ENCODE assay signal across 19 cellular contexts in genomic region chr12:64707362-64707761, GRCh38.
"Had no signal": no experiment of that assay in that cellular context is flagged by ENCODE, and none has a peak within 500 bp of the region (broad histone marks: within the 10 kb centered on the region; RNA-seq: fewer than 3 reads in every experiment).

No MANE protein-coding gene starts in this region.

- H3K9me3 ChIP-seq: colonic mucosa, heart left ventricle, testis, tibial nerve had no signal

- H3K9ac ChIP-seq: parathyroid adenoma had no signal

- H3K27ac ChIP-seq: colonic mucosa, heart left ventricle, parathyroid adenoma, skin epidermis, testis, tibial nerve had no signal

- H3K27me3 ChIP-seq: colonic mucosa, heart left ventricle, testis, tibial nerve had no signal

- H2AFZ ChIP-seq: parathyroid adenoma had no signal

- H3K79me2 ChIP-seq: parathyroid adenoma had no signal

- H3K4me3 ChIP-seq: colonic mucosa, heart left ventricle, skin epidermis, testis, tibial nerve had no signal

- ATAC-seq: heart left ventricle; left colon; left ventricle myocardium superior; natural killer cell; sciatic nerve; stimulated activated naive B cell treated with anti-CD40 and anti-IgM and Interleukin-4, amounts not matched to agents 10 μg/mL and 1 μg/mL and 100 μg/mL, for 72 hours; stimulated activated naive CD8-positive, alpha-beta T cell treated with anti-CD3 and anti-CD28 coated beads, Interleukin-15, amount 100 ng/mL, for 72 hours had no signal

- DNase-seq: cerebellar nuclear complex; colonic mucosa; dermis blood vessel endothelial cell; erythroblast; foreskin melanocyte; heart left ventricle; hippocampal formation; left colon; left ventricle myocardium superior; natural killer cell; stimulated activated CD4-positive, alpha-beta T cell treated with anti-CD3 and anti-CD28 coated beads, Interleukin-2, amount 100 ng/mL, for 24 hours; stimulated activated CD4-positive, alpha-beta T cell treated with anti-CD3 and anti-CD28 coated beads, Interleukin-4, amount 100 ng/mL, for 4 hours; stimulated activated naive B cell treated with anti-CD40 and anti-IgM and Interleukin-4, amounts not matched to agents 10 μg/mL and 1 μg/mL and 100 μg/mL, for 72 hours; stimulated activated naive CD8-positive, alpha-beta T cell treated with anti-CD3 and anti-CD28 coated beads, Interleukin-15, amount 100 ng/mL, for 72 hours; testis had no signal

- H3K36me3 ChIP-seq: colonic mucosa had no signal

- H3K4me1 ChIP-seq: colonic mucosa, parathyroid adenoma, testis had no signal
